ENCODE assay signal across 23 cellular contexts in the genomic region with DNA sequence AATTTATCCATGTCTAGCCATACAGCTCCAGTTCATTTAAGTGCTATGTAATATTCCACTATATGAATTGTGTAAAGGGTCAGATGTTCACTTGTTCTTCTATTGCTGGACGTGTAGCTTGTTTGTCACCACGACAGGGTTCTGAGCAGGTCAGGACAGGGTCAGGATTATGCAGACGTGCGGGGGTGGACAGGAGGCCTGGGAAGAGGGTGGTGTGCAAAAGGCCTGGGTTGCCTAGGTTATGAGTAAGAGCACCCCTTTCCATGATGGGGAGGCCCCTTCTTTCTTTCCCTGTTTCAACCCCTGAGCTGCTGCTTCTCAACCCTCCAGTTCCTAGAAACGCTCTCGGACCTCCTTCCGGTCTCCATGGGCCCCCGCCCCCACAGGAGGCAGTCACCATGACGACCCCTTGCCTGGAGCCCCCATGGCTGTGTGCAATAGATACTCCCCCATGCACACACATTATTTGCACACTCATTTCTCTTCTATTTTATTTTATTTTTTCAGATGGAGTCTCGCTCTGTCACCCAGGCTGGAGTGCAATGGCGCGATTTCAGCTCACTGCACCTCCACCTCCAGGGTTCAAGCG. TPM values are rescaled to one million over a fixed set of nuclear protein-coding genes. Genes with fewer than 3 reads are reported as not detected.
"Had no signal": no experiment of that assay in that cellular context is flagged by ENCODE, and none has a peak within 500 bp of the region (broad histone marks: within the 10 kb centered on the region; RNA-seq: fewer than 3 reads in every experiment).

No MANE protein-coding gene starts in this region.

- H3K27ac Mint-ChIP-seq: dendritic cell treated with granulocyte-macrophage colony-stimulating factor and Interleukin-4, amounts not matched to agents 40 ng/mL and 50 ng/mL, for 4 days; effector memory CD8-positive, alpha-beta T cell; memory B cell; natural killer cell treated with Interleukin-12 subunit alpha and Interleukin-12 subunit beta and Interleukin-15 and Interleukin-18, amount 100 ng/mL, for 72 hours; progenitor cell of endocrine pancreas had no signal

- DNase-seq: effector memory CD8-positive, alpha-beta T cell; esophagus squamous epithelium; foreskin fibroblast; glutamatergic neuron; immature natural killer cell; left cardiac atrium; left ventricle myocardium inferior; lower lobe of right lung; midbrain; right cardiac atrium; small intestine; stimulated activated CD4-positive, alpha-beta T cell treated with anti-CD3 and anti-CD28 coated beads, Interleukin-12 subunit alpha, Interleukin-12 subunit beta, amount 100 ng/mL, for 4 hours; stimulated activated naive CD4-positive, alpha-beta T cell; stomach; substantia nigra; transverse colon had no signal

- H3K36me3 Mint-ChIP-seq: immature natural killer cell; memory B cell; natural killer cell treated with Interleukin-12 subunit alpha and Interleukin-12 subunit beta and Interleukin-15 and Interleukin-18, amount 100 ng/mL, for 72 hours had no signal

- H3K4me3 Mint-ChIP-seq: dendritic cell treated with granulocyte-macrophage colony-stimulating factor and Interleukin-4, amounts not matched to agents 40 ng/mL and 50 ng/mL, for 4 days; effector memory CD8-positive, alpha-beta T cell; immature natural killer cell; memory B cell; natural killer cell treated with Interleukin-12 subunit alpha and Interleukin-12 subunit beta and Interleukin-15 and Interleukin-18, amount 100 ng/mL, for 72 hours had no signal

- H3K36me3 ChIP-seq: esophagus squamous epithelium, gastroesophageal sphincter, left ventricle myocardium inferior, lower lobe of right lung, stomach, thoracic aorta, transverse colon had no signal

- H3K4me1 Mint-ChIP-seq: memory B cell had no signal

- H3K4me3 ChIP-seq: esophagus squamous epithelium, gastroesophageal sphincter, stomach, thoracic aorta, transverse colon had no signal

- H3K9me3 ChIP-seq: esophagus squamous epithelium, gastroesophageal sphincter, left ventricle myocardium inferior, lower lobe of right lung, stomach, thoracic aorta, transverse colon had no signal

- H3K9me3 Mint-ChIP-seq: dendritic cell treated with granulocyte-macrophage colony-stimulating factor and Interleukin-4, amounts not matched to agents 40 ng/mL and 50 ng/mL, for 4 days; effector memory CD8-positive, alpha-beta T cell; immature natural killer cell; memory B cell; natural killer cell treated with Interleukin-12 subunit alpha and Interleukin-12 subunit beta and Interleukin-15 and Interleukin-18, amount 100 ng/mL, for 72 hours had no signal

- H3K27ac ChIP-seq: epithelial cell of prostate, esophagus squamous epithelium, gastroesophageal sphincter, left ventricle myocardium inferior, lower lobe of right lung, thoracic aorta, transverse colon had no signal

RNA-seq across cellular contexts. Expression of gene EXOC3L2, which starts 2.0 kb away (rescaled TPM):
- total RNA-seq: natural killer cell treated with Interleukin-12 subunit alpha and Interleukin-12 subunit beta and Interleukin-15 and Interleukin-18, amount 100 ng/mL, for 72 hours; progenitor cell of endocrine pancreas had no signal
- polyA plus RNA-seq: immature natural killer cell had no signal
